14 cellular contexts compared by ENCODE assay signal in the genomic region with DNA sequence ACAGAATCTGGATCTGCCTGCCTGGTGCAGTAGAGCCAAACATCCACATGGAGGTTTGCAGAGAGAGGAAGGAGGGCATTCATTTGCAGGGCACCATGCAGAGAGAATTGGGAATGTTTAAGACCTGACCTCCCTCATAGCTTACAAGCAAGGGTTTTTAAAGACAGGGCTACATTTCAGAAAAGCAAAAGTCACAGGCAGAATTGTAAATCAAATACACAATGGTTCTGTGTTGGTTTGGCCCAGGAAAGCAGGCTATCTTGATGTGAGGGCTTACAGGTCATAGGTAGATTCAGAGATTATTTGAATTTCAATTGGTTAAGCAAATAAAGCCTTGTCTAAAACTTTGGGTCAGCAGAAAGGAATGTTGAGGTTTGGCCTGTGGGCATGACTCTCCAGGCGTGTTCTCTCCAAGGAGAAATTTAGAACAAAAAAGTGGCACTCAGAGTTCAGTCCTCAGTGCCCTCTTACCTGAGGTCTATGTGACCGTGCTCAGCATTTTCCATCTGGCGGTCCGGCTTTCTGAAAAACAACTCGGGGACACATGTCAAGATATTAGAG.
DNase-seq lines count a peak whose midpoint lies in the region; ATAC-seq and TF ChIP-seq lines count a peak whose summit lies in the region.
"Had no signal": no experiment of that assay in that cellular context is flagged by ENCODE, and none has a peak within 500 bp of the region (broad histone marks: within the 10 kb centered on the region; RNA-seq: fewer than 3 reads in every experiment).

No MANE protein-coding gene starts in this region.

- no peaks in the 10 kb centered on the region for H3K9me3 ChIP-seq in body of pancreas
- H3K9me3 ChIP-seq: esophagus muscularis mucosa had no signal

- H3K36me3 Mint-ChIP-seq in activated naive CD8-positive, alpha-beta T cell treated with anti-CD3 and anti-CD28 coated beads for 36 hours, result no peaks in the 10 kb centered on the region
- no peaks in the 10 kb centered on the region for H3K36me3 Mint-ChIP-seq in activated naive CD4-positive, alpha-beta T cell treated with anti-CD3 and anti-CD28 coated beads, Interleukin-2, amount 10 ng/mL, durations not matched to agents 7 days and 5 days

- ATAC-seq in body of pancreas, result peak; percentile 82

- H3K4me1 ChIP-seq in body of pancreas, result no peaks in the 10 kb centered on the region
- H3K4me1 ChIP-seq: esophagus muscularis mucosa had no signal

- no peaks in the 10 kb centered on the region for H3K36me3 ChIP-seq in body of pancreas (replicated peaks in 1 of 2; ENCODE audit: insufficient read depth in 1 of 2, low read depth in 2 of 2)
- H3K36me3 ChIP-seq: esophagus muscularis mucosa had no signal

- H3K4me1 Mint-ChIP-seq in activated naive CD8-positive, alpha-beta T cell treated with anti-CD3 and anti-CD28 coated beads for 36 hours, result no peaks in the 10 kb centered on the region
- H3K4me1 Mint-ChIP-seq in activated naive CD4-positive, alpha-beta T cell treated with anti-CD3 and anti-CD28 coated beads, Interleukin-2, amount 10 ng/mL, durations not matched to agents 7 days and 5 days, result no peaks in the 10 kb centered on the region

- DNase-seq in AG20443 (ENCODE audit: low spot score) (peak; percentile 38), LoVo (ENCODE audit: low spot score) (peak; percentile 37), body of pancreas (no peak), kidney glomerular epithelial cell (lab: John Stamatoyannopoulos, UW) (peak; percentile 63), mucosa of gallbladder (ENCODE audit: low spot score) (no peak)
- no peak for DNase-seq in stimulated activated naive CD4-positive, alpha-beta T cell treated with Interleukin-2 at 50 U/mL for 16 hours (lab: John Stamatoyannopoulos, UW)
- no peak for DNase-seq in activated naive CD8-positive, alpha-beta T cell treated with anti-CD3 and anti-CD28 coated beads for 36 hours
- DNase-seq in activated naive CD4-positive, alpha-beta T cell treated with anti-CD3 and anti-CD28 coated beads, Interleukin-2, amount 10 ng/mL, durations not matched to agents 7 days and 5 days, result no peak
- DNase-seq: activated CD4-positive, CD25-positive, alpha-beta regulatory T cell treated with anti-CD3 and anti-CD28 coated beads, Interleukin-2, amount 50 U/mL, for 72 hours; DMS79 treated with DMSO at 0.1 percent for 48 hours; NCI-H446 treated with DMSO at 0.1 percent for 48 hours; SHP77 had no signal

- H3K27me3 ChIP-seq in body of pancreas, result no peaks in the 10 kb centered on the region
- H3K27me3 ChIP-seq: esophagus muscularis mucosa had no signal

- no peak for TF ChIP-seq POLR2A in body of pancreas (IDR thresholded peaks at IDR 0.05)

- 85 to 88% methylated on average over 5 of the region's 5 CpGs for WGBS in body of pancreas, 2 donors

- intact Hi-C loops in body of pancreas (cut with DNase I), result no loop called here

- H3K27ac ChIP-seq in body of pancreas, result peak overlapping the region in 2 of 4 donors; percentile 5 to 30
- H3K27ac ChIP-seq: esophagus muscularis mucosa had no signal

- peaks cover 2% of the 10 kb centered on the region for H3K9me3 Mint-ChIP-seq in activated naive CD8-positive, alpha-beta T cell treated with anti-CD3 and anti-CD28 coated beads for 36 hours
- no peaks in the 10 kb centered on the region for H3K9me3 Mint-ChIP-seq in activated naive CD4-positive, alpha-beta T cell treated with anti-CD3 and anti-CD28 coated beads, Interleukin-2, amount 10 ng/mL, durations not matched to agents 7 days and 5 days
- H3K9me3 Mint-ChIP-seq: activated T-helper 1 cell treated with anti-CD3 and anti-CD28 coated beads, Interleukin-12 subunit alpha, Interleukin-12 subunit beta, Interleukin-2, Interleukin-4 antibody, amounts not matched to agents 30 ng/mL and 10 ng/mL and 1 ng/mL, durations not matched to agents 14 hours and 24 hours and 36 hours had no signal

- H3K4me3 Mint-ChIP-seq in activated naive CD8-positive, alpha-beta T cell treated with anti-CD3 and anti-CD28 coated beads for 36 hours, result no peak overlapping the region
- H3K4me3 Mint-ChIP-seq in activated naive CD4-positive, alpha-beta T cell treated with anti-CD3 and anti-CD28 coated beads, Interleukin-2, amount 10 ng/mL, durations not matched to agents 7 days and 5 days, result no peak overlapping the region
- H3K4me3 Mint-ChIP-seq: activated T-helper 1 cell treated with anti-CD3 and anti-CD28 coated beads, Interleukin-12 subunit alpha, Interleukin-12 subunit beta, Interleukin-2, Interleukin-4 antibody, amounts not matched to agents 30 ng/mL and 10 ng/mL and 1 ng/mL, durations not matched to agents 14 hours and 24 hours and 36 hours had no signal

- H3K27me3 Mint-ChIP-seq in activated naive CD8-positive, alpha-beta T cell treated with anti-CD3 and anti-CD28 coated beads for 36 hours, result no peaks in the 10 kb centered on the region
- H3K27me3 Mint-ChIP-seq in activated naive CD4-positive, alpha-beta T cell treated with anti-CD3 and anti-CD28 coated beads, Interleukin-2, amount 10 ng/mL, durations not matched to agents 7 days and 5 days, result peaks cover 10% of the 10 kb centered on the region

- CTCF ChIA-PET in activated naive CD4-positive, alpha-beta T cell treated with anti-CD3 and anti-CD28 coated beads, Interleukin-2, amount 10 ng/mL, durations not matched to agents 7 days and 5 days (lab: Charles Lee), result no interaction called here

- no peak overlapping the region for H3K27ac Mint-ChIP-seq in activated naive CD8-positive, alpha-beta T cell treated with anti-CD3 and anti-CD28 coated beads for 36 hours
- no peak overlapping the region for H3K27ac Mint-ChIP-seq in activated naive CD4-positive, alpha-beta T cell treated with anti-CD3 and anti-CD28 coated beads, Interleukin-2, amount 10 ng/mL, durations not matched to agents 7 days and 5 days
- H3K27ac Mint-ChIP-seq: activated T-helper 1 cell treated with anti-CD3 and anti-CD28 coated beads, Interleukin-12 subunit alpha, Interleukin-12 subunit beta, Interleukin-2, Interleukin-4 antibody, amounts not matched to agents 30 ng/mL and 10 ng/mL and 1 ng/mL, durations not matched to agents 14 hours and 24 hours and 36 hours had no signal

- H3K4me3 ChIP-seq in body of pancreas, result no peak overlapping the region
- H3K4me3 ChIP-seq: esophagus muscularis mucosa had no signal

- TF ChIP-seq CTCF in body of pancreas (IDR thresholded peaks at IDR 0.05), result no peak

Comparison
In these comparisons a context has a peak if more than half of its experiments do, and no peak if none do; other contexts are left out.
1. DNase-seq: peak in AG20443 (single experiment), LoVo (single experiment) and kidney glomerular epithelial cell (single experiment); none in body of pancreas (0 of 4), stimulated activated naive CD4-positive, alpha-beta T cell treated with Interleukin-2 at 50 U/mL for 16 hours (single experiment), mucosa of gallbladder (single experiment), activated naive CD8-positive, alpha-beta T cell treated with anti-CD3 and anti-CD28 coated beads for 36 hours (single experiment) and activated naive CD4-positive, alpha-beta T cell treated with anti-CD3 and anti-CD28 coated beads, Interleukin-2, amount 10 ng/mL, durations not matched to agents 7 days and 5 days (single experiment).